1 cellular context compared by ENCODE assay signal in genomic region chr12:120262852-120263724, GRCh38.
TF ChIP-seq lines count a peak whose summit lies in the region.

No MANE protein-coding gene starts in this region.

TF ChIP-seq in GM12878, 131 proteins besides CTCF, POLR2A, EP300 and RAD21:
- TF ChIP-seq GABPA (IDR thresholded peaks at IDR 0.05; ENCODE audit: low read depth) (no peak), TCF7 (IDR thresholded peaks at IDR 0.05; ENCODE audit: borderline replicate concordance) (no peak), HCFC1 (IDR thresholded peaks at IDR 0.05; ENCODE audit: low read length) (no peak), USF1 (IDR thresholded peaks at IDR 0.05; ENCODE audit: borderline replicate concordance, extremely low read length, insufficient read depth, low read depth, low read length) (no peak), EZH2 (IDR thresholded peaks at IDR 0.05; ENCODE audit: borderline replicate concordance, control insufficient read depth, low read depth, low read length) (no peak), POLR2AphosphoS2 (IDR thresholded peaks at IDR 0.05; ENCODE audit: low read depth, low read length) (no peak), BHLHE40 (IDR thresholded peaks at IDR 0.05; ENCODE audit: borderline replicate concordance in 1 of 2, low read depth in 2 of 2, low read length in 1 of 2) (no peak), STAT1 (conservative IDR thresholded peaks at IDR 0.05) (no peak), ZBTB40 (IDR thresholded peaks at IDR 0.05; ENCODE audit: borderline replicate concordance) (no peak), WRNIP1 (IDR thresholded peaks at IDR 0.05; ENCODE audit: borderline replicate concordance, low read depth, low read length) (no peak), ZBTB33 (IDR thresholded peaks at IDR 0.05) (no peak), SPI1 (IDR thresholded peaks at IDR 0.05; ENCODE audit: borderline replicate concordance, insufficient read depth, low read depth, low read length) (no peak), USF2 (IDR thresholded peaks at IDR 0.05; ENCODE audit: borderline replicate concordance, low read depth, low read length) (no peak), ETV6 (conservative IDR thresholded peaks at IDR 0.05 in 1 of 2, IDR thresholded peaks at IDR 0.05 in 1 of 2; ENCODE audit: borderline replicate concordance in 1 of 2, low read depth in 1 of 2) (no peak), NFYA (IDR thresholded peaks at IDR 0.05; ENCODE audit: borderline replicate concordance, low read depth, low read length) (no peak), SUZ12 (IDR thresholded peaks at IDR 0.05; ENCODE audit: unreplicated experiment) (no peak), RELA (IDR thresholded peaks at IDR 0.05; ENCODE audit: borderline replicate concordance, partially characterized antibody) (no peak), CHD4 (IDR thresholded peaks at IDR 0.05) (no peak)
